ENCODE assay signal across 9 cellular contexts in genomic region chr1:22453181-22453580, GRCh38. TPM values are rescaled to one million over a fixed set of nuclear protein-coding genes. Genes with fewer than 3 reads are reported as not detected.
DNase-seq lines count a peak whose midpoint lies in the region; ATAC-seq and TF ChIP-seq lines count a peak whose summit lies in the region.
"Had no signal": no experiment of that assay in that cellular context is flagged by ENCODE, and none has a peak within 500 bp of the region (broad histone marks: within the 10 kb centered on the region; RNA-seq: fewer than 3 reads in every experiment).

No MANE protein-coding gene starts in this region.

- H3K9me3 ChIP-seq in CD8-positive, alpha-beta memory T cell (ENCODE audit: low read length), result no peaks in the 10 kb centered on the region
- no peaks in the 10 kb centered on the region for H3K9me3 ChIP-seq in ovary

- TF ChIP-seq POLR2A in NB4 (IDR thresholded peaks at IDR 0.05; ENCODE audit: extremely low read depth, insufficient read length) (no peak), ovary (IDR thresholded peaks at IDR 0.05) (no peak), erythroblast (IDR thresholded peaks at IDR 0.05; ENCODE audit: low read length) (no peak)

- H3K27me3 Mint-ChIP-seq in CD8-positive, alpha-beta memory T cell, result no peaks in the 10 kb centered on the region
- no peaks in the 10 kb centered on the region for H3K27me3 Mint-ChIP-seq in nephron (ENCODE audit: low read depth)

- H3K36me3 ChIP-seq in CD8-positive, alpha-beta memory T cell (ENCODE audit: insufficient read depth, low read length), result no peaks in the 10 kb centered on the region
- H3K36me3 ChIP-seq in ovary, result no peaks in the 10 kb centered on the region

- no peak for ATAC-seq in GM18498 (IDR thresholded peaks at IDR 0.05; ENCODE audit: unreplicated experiment)

- no peak for DNase-seq in CD8-positive, alpha-beta memory T cell
- DNase-seq in NB4 (ENCODE audit: low read depth), result no peak
- no peak for DNase-seq in dorsolateral prefrontal cortex
- DNase-seq in ovary, result no peak
- DNase-seq in NCI-H1436 treated with DMSO at 0.1 percent for 48 hours (lab: John Stamatoyannopoulos, UW), result no peak
- DNase-seq in erythroblast (lab: John Stamatoyannopoulos, UW), result no peak
- DNase-seq: activated CD4-positive, CD25-positive, alpha-beta regulatory T cell treated with anti-CD3 and anti-CD28 coated beads, Interleukin-2, amount 50 U/mL, for 72 hours had no signal

- H3K27ac Mint-ChIP-seq in CD8-positive, alpha-beta memory T cell, result peak overlapping the region; percentile 91 to 99 (median 96)
- H3K27ac Mint-ChIP-seq in nephron, result peak overlapping the region; percentile 95 to 96 (median 96)

- 76 to 83% (median 76%) methylated on average over 2 of the region's 2 CpGs for WGBS in ovary, 3 donors

- POLR2A ChIA-PET in CD8-positive, alpha-beta memory T cell (lab: Charles Lee), result no interaction called here

- H3K4me1 ChIP-seq in CD8-positive, alpha-beta memory T cell (ENCODE audit: insufficient read depth, low read length), result peaks cover 24% of the 10 kb centered on the region
- peaks cover 8% of the 10 kb centered on the region for H3K4me1 ChIP-seq in ovary (ENCODE audit: insufficient read depth)

- H3K4me1 Mint-ChIP-seq in CD8-positive, alpha-beta memory T cell, result peaks cover 35 to 67% (median 51%) of the 10 kb centered on the region in 3 donors
- peaks cover 62% of the 10 kb centered on the region for H3K4me1 Mint-ChIP-seq in nephron

- H3K27me3 ChIP-seq in CD8-positive, alpha-beta memory T cell (ENCODE audit: insufficient read depth, low read length, poor library complexity, severe bottlenecking), result no peaks in the 10 kb centered on the region
- H3K27me3 ChIP-seq in dorsolateral prefrontal cortex (no peaks in the 10 kb centered on the region), ovary (no peaks in the 10 kb centered on the region)

- peaks cover 0 to 14% (median 2%) of the 10 kb centered on the region in 3 donors for H3K36me3 Mint-ChIP-seq in CD8-positive, alpha-beta memory T cell
- no peaks in the 10 kb centered on the region for H3K36me3 Mint-ChIP-seq in nephron (ENCODE audit: low read depth)

- no peak for TF ChIP-seq CTCF in NB4 (IDR thresholded peaks at IDR 0.05; ENCODE audit: low read depth, low read length)
- no peak for TF ChIP-seq CTCF in dorsolateral prefrontal cortex (IDR thresholded peaks at IDR 0.05 in 54 of 56, conservative IDR thresholded peaks at IDR 0.05 in 2 of 56; ENCODE audit: low read depth in 1 of 56, partially characterized antibody in 56 of 56)
- no peak for TF ChIP-seq CTCF in nephron (IDR thresholded peaks at IDR 0.05; ENCODE audit: unreplicated experiment in 3 of 3)
- no peak for TF ChIP-seq CTCF in ovary (IDR thresholded peaks at IDR 0.05)

- CTCF ChIA-PET in CD8-positive, alpha-beta memory T cell (lab: Charles Lee), result no interaction called here

- peak overlapping the region; percentile 1 to 95 (median 92) for H3K4me3 Mint-ChIP-seq in CD8-positive, alpha-beta memory T cell
- H3K4me3 Mint-ChIP-seq in nephron, result peak overlapping the region; percentile 88 to 93 (median 92)

- no peaks in the 10 kb centered on the region for H3K9me3 Mint-ChIP-seq in CD8-positive, alpha-beta memory T cell
- H3K9me3 Mint-ChIP-seq in nephron, result no peaks in the 10 kb centered on the region

- intact Hi-C loops in dorsolateral prefrontal cortex (cut with DNase I), result loop anchor here in 1 of 2 donors (5.0 kb wide), 1 partner anchor 516 kb away; the partner anchor contains the start of gene HSPG2
- intact Hi-C loops in ovary (cut with DNase I), result no loop called here

- peak overlapping the region; percentile 90 for H3K4me3 ChIP-seq in CD8-positive, alpha-beta memory T cell (ENCODE audit: low read length)
- H3K4me3 ChIP-seq in NB4 (ENCODE audit: low read depth, low read length) (peak overlapping the region; percentile 89), dorsolateral prefrontal cortex (peak overlapping the region in 51 of 59 donors; percentile 67 to 100 (median 94)), ovary (no peak overlapping the region)

- H3K27ac ChIP-seq in CD8-positive, alpha-beta memory T cell (ENCODE audit: low read depth, low read length), result peak overlapping the region; percentile 93
- H3K27ac ChIP-seq in dorsolateral prefrontal cortex (peak overlapping the region in 18 of 59 donors; percentile 88 to 98 (median 94)), ovary (no peak overlapping the region)

- no peak for TF ChIP-seq EP300 in ovary (IDR thresholded peaks at IDR 0.05)

RNA-seq across cellular contexts. Expression of gene ZBTB40, which starts 1.5 kb away (rescaled TPM):
- total RNA-seq in CD8-positive, alpha-beta memory T cell, result 10 to 100 TPM; 29.5 to 30.0 TPM
- 4.1 TPM for polyA plus RNA-seq in CD8-positive, alpha-beta memory T cell
- total RNA-seq in dorsolateral prefrontal cortex, result 10 to 100 TPM; 12.6 to 33.7 (median 21.8) TPM
- 10 to 100 TPM; 11.6 to 26.0 (median 22.9) TPM for total RNA-seq in ovary
- polyA plus RNA-seq in ovary, result 10 to 100 TPM in 1 of 2 donors, 1 to 10 TPM in 1; 8.3 to 19.1 TPM
